Comparison of ENCODE assay signal across 9 cellular contexts in genomic region chr22:32985899-32986772, GRCh38.
A peak's percentile ranks its signal among the peaks of the same experiment; 100 is the strongest.
DNase-seq lines count a peak whose midpoint lies in the region; ATAC-seq and TF ChIP-seq lines count a peak whose summit lies in the region.
"Had no signal": no experiment of that assay in that cellular context is flagged by ENCODE, and none has a peak within 500 bp of the region (broad histone marks: within the 10 kb centered on the region; RNA-seq: fewer than 3 reads in every experiment).

No MANE protein-coding gene starts in this region.

- TF ChIP-seq POLR2A in right lobe of liver (IDR thresholded peaks at IDR 0.05), result no peak

- DNase-seq in DMS79 treated with DMSO at 0.1 percent for 48 hours (lab: John Stamatoyannopoulos, UW) (peak; percentile 1), DMS79 (lab: John Stamatoyannopoulos, UW) (no peak), NCI-H146 (lab: John Stamatoyannopoulos, UW) (peak; percentile 58), WERI-Rb-1 (peak; percentile 79), dorsolateral prefrontal cortex (peak in 9 of 10 donors; percentile 40 to 82 (median 64)), right lobe of liver (peak; percentile 37 to 80 (median 62)), NCI-H345 (lab: John Stamatoyannopoulos, UW) (no peak)
- DNase-seq in stimulated activated CD4-positive, alpha-beta T cell treated with anti-CD3 and anti-CD28 coated beads, TNF-alpha, amount 100 ng/mL, for 48 hours (ENCODE audit: low read depth in 3 of 3), result peak; percentile 23 to 43 (median 27)

- H3K4me1 ChIP-seq in right lobe of liver, result no peaks in the 10 kb centered on the region

- WGBS in right lobe of liver (ENCODE audit: insufficient coverage, low coverage, low lambda C conversion rate, missing lambda C conversion rate), result 25% methylated on average over 10 of the region's 16 CpGs

- H3K9me3 ChIP-seq in WERI-Rb-1 (ENCODE audit: severe bottlenecking), result no peaks in the 10 kb centered on the region
- H3K9me3 ChIP-seq in right lobe of liver, result no peaks in the 10 kb centered on the region
- H3K9me3 ChIP-seq: BLaER1 treated with 17β-estradiol and CSF1 and Interleukin-3, amounts not matched to agents 10 nM and 100 nM had no signal

- H3K4me3 ChIP-seq in WERI-Rb-1 (ENCODE audit: low read depth, low read length) (no peak overlapping the region), dorsolateral prefrontal cortex (no peak overlapping the region), right lobe of liver (no peak overlapping the region)
- H3K4me3 ChIP-seq: BLaER1 treated with 17β-estradiol and CSF1 and Interleukin-3, amounts not matched to agents 10 nM and 100 nM had no signal

- intact Hi-C loops in dorsolateral prefrontal cortex (cut with DNase I), result loop anchor here (1.0 to 5.0 kb wide), 3 partner anchors 189 to 458 kb away; no protein-coding TSS in a partner anchor
- intact Hi-C loops in right lobe of liver (cut with DNase I), result loop anchor here in 1 of 2 donors (5.0 kb wide), 1 partner anchor 64 kb away; no protein-coding TSS in a partner anchor

- no peaks in the 10 kb centered on the region for H3K27me3 ChIP-seq in WERI-Rb-1 (ENCODE audit: insufficient read depth, low read depth, severe bottlenecking)
- H3K27me3 ChIP-seq in dorsolateral prefrontal cortex, result no peaks in the 10 kb centered on the region
- H3K27me3 ChIP-seq in right lobe of liver, result no peaks in the 10 kb centered on the region
- H3K27me3 ChIP-seq: BLaER1 treated with 17β-estradiol and CSF1 and Interleukin-3, amounts not matched to agents 10 nM and 100 nM had no signal

- ATAC-seq in right lobe of liver, result peak; percentile 100

- TF ChIP-seq CTCF in WERI-Rb-1 (IDR thresholded peaks at IDR 0.05; ENCODE audit: low read depth, low read length) (peak; percentile 86), dorsolateral prefrontal cortex (IDR thresholded peaks at IDR 0.05 in 54 of 56, conservative IDR thresholded peaks at IDR 0.05 in 2 of 56; ENCODE audit: low read depth in 1 of 56, partially characterized antibody in 56 of 56) (peak; percentile 62 to 96 (median 87)), right lobe of liver (IDR thresholded peaks at IDR 0.05) (peak; percentile 90 to 93 (median 91))

- H3K36me3 ChIP-seq in WERI-Rb-1 (no peaks in the 10 kb centered on the region), right lobe of liver (no peaks in the 10 kb centered on the region)
- H3K36me3 ChIP-seq: BLaER1 treated with 17β-estradiol and CSF1 and Interleukin-3, amounts not matched to agents 10 nM and 100 nM had no signal

- H3K27ac ChIP-seq in WERI-Rb-1 (no peak overlapping the region), dorsolateral prefrontal cortex (peak overlapping the region in 35 of 59 donors; percentile 3 to 77 (median 51)), right lobe of liver (no peak overlapping the region)
- H3K27ac ChIP-seq: BLaER1 treated with 17β-estradiol and CSF1 and Interleukin-3, amounts not matched to agents 10 nM and 100 nM had no signal

Comparison
In these comparisons a context has a peak if more than half of its experiments do, and no peak if none do; other contexts are left out.
1. DNase-seq: peak in DMS79 treated with DMSO at 0.1 percent for 48 hours (single experiment), NCI-H146 (single experiment), WERI-Rb-1 (single experiment), dorsolateral prefrontal cortex (9 of 10), right lobe of liver (3 of 3) and stimulated activated CD4-positive, alpha-beta T cell treated with anti-CD3 and anti-CD28 coated beads, TNF-alpha, amount 100 ng/mL, for 48 hours (3 of 3); none in DMS79 (single experiment) and NCI-H345 (single experiment).
2. H3K27ac ChIP-seq: peak in dorsolateral prefrontal cortex (35 of 59); none in WERI-Rb-1 (single experiment) and right lobe of liver (0 of 3).
3. Peak in every context shown above with its lines, with median percentiles within 50 percentile points of each other: CTCF ChIP-seq.